ENCODE assay signal across 12 cellular contexts in the genomic region with DNA sequence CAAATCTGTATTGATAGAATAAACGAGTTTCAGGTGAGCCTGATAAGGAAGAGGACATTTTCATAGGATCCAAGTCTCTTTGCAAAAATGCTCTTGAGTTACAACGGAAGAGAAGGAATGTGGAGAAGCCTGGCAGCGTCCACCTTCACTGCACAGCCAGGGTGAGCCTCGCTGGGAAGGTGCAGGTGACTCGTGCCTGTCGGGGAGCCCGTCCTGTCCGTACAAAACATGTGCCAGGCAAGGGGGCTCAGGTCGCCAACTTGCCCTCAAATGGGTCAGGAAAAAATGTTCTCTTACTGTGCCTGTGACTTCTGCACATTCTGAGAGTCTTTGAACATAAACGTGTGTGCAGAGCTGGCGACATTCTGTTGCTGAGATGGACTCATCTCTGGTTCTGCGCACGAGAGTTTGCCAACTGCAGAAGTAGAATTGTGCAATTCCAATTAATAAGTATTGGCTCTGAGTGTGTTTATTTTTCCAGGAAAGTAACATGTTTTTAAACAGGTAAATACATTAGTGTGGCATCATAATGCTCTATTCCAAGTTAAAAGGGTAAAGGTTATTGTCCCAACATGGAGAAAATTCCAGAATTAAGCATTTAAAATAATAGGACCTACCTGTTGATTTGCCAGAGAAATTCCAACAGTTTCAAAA.
"Had no signal": no experiment of that assay in that cellular context is flagged by ENCODE, and none has a peak within 500 bp of the region (broad histone marks: within the 10 kb centered on the region; RNA-seq: fewer than 3 reads in every experiment).

No MANE protein-coding gene starts in this region.

- DNase-seq: activated CD4-positive, alpha-beta memory T cell treated with anti-CD3 and anti-CD28 coated beads for 36 hours; stimulated activated CD4-positive, alpha-beta T cell treated with anti-CD3 and anti-CD28 coated beads, Interleukin-12 subunit alpha, Interleukin-12 subunit beta, amount 100 ng/mL, for 4 hours; stimulated activated naive CD8-positive, alpha-beta T cell treated with anti-CD3 and anti-CD28 coated beads, Interleukin-15, Interleukin-2, amounts not matched to agents 100 U/mL and 50 U/mL, for 24 hours; SW 1271; testis; upper lobe of right lung had no signal

- H3K4me3 ChIP-seq: coronary artery, lung, prostate gland, testis, upper lobe of right lung had no signal

- H3K9me3 ChIP-seq: neutrophil, prostate gland, testis, upper lobe of right lung had no signal

- H3K27me3 ChIP-seq: neutrophil, testis, upper lobe of right lung had no signal

- H3K27ac Mint-ChIP-seq: activated CD4-positive, alpha-beta memory T cell treated with anti-CD3 and anti-CD28 coated beads for 36 hours had no signal

- H3K4me1 ChIP-seq: upper lobe of right lung had no signal

- H3K27me3 Mint-ChIP-seq: activated CD4-positive, alpha-beta memory T cell treated with anti-CD3 and anti-CD28 coated beads for 36 hours; naive thymus-derived CD8-positive, alpha-beta T cell had no signal

- H3K4me3 Mint-ChIP-seq: activated CD4-positive, alpha-beta memory T cell treated with anti-CD3 and anti-CD28 coated beads for 36 hours had no signal

- H3K27ac ChIP-seq: epithelial cell of prostate, prostate gland, testis, upper lobe of right lung had no signal

- H3K9me3 Mint-ChIP-seq: activated CD4-positive, alpha-beta memory T cell treated with anti-CD3 and anti-CD28 coated beads for 36 hours; naive thymus-derived CD8-positive, alpha-beta T cell had no signal
